In genomic region chr11:77634724-77635123, GRCh38 we compare ENCODE assay signal across 13 cellular contexts. TPM values are rescaled to one million over a fixed set of nuclear protein-coding genes. Genes with fewer than 3 reads are reported as not detected.
DNase-seq lines count a peak whose midpoint lies in the region; ATAC-seq, FAIRE-seq and TF ChIP-seq lines count a peak whose summit lies in the region.
"Had no signal": no experiment of that assay in that cellular context is flagged by ENCODE, and none has a peak within 500 bp of the region (broad histone marks: within the 10 kb centered on the region; RNA-seq: fewer than 3 reads in every experiment).

No MANE protein-coding gene starts in this region.

- H3K4me3 ChIP-seq in CD4-positive, alpha-beta memory T cell (ENCODE audit: low read length in 2 of 2), result no peak overlapping the region
- H3K4me3 ChIP-seq in Jurkat, Clone E6-1 (ENCODE audit: low read length), result peak overlapping the region; percentile 1; the same call in 1 of the 2 replicates
- H3K4me3 ChIP-seq: GM23248, testis had no signal

- no peak for ATAC-seq in activated CD8-positive, alpha-beta T cell treated with anti-CD3 and anti-CD28 coated beads for 36 hours
- no peak for ATAC-seq in natural killer cell treated with Interleukin-12 subunit alpha and Interleukin-12 subunit beta and Interleukin-15 and Interleukin-18, amount 100 ng/mL, for 72 hours
- no peak for ATAC-seq in GM21526 (IDR thresholded peaks at IDR 0.05; ENCODE audit: low FRiP score, unreplicated experiment)
- ATAC-seq in foreskin keratinocyte, result no peak
- ATAC-seq: heart left ventricle had no signal

- CTCF ChIA-PET in CD4-positive, alpha-beta memory T cell (lab: Charles Lee; ENCODE audit: partially characterized antibody), result interaction anchor here (0.6 kb wide), 1 partner anchor 34 kb away, joined by 3 read pairs; no protein-coding TSS in a partner anchor
- CTCF ChIA-PET in activated CD8-positive, alpha-beta T cell treated with anti-CD3 and anti-CD28 coated beads for 36 hours (lab: Charles Lee), result interaction anchor here (1.2 kb wide), 1 partner anchor 15 kb away, joined by 4 read pairs; no protein-coding TSS in a partner anchor

- peaks cover 10 to 28% of the 10 kb centered on the region in 2 donors for H3K36me3 Mint-ChIP-seq in CD4-positive, alpha-beta memory T cell
- peaks cover 42% of the 10 kb centered on the region for H3K36me3 Mint-ChIP-seq in activated CD8-positive, alpha-beta T cell treated with anti-CD3 and anti-CD28 coated beads for 36 hours (ENCODE audit: low read depth)
- H3K36me3 Mint-ChIP-seq in natural killer cell treated with Interleukin-12 subunit alpha and Interleukin-12 subunit beta and Interleukin-15 and Interleukin-18, amount 100 ng/mL, for 72 hours, result peaks cover 19% of the 10 kb centered on the region

- H3K36me3 ChIP-seq in CD4-positive, alpha-beta memory T cell (ENCODE audit: insufficient read depth, low read length), result no peaks in the 10 kb centered on the region

- TF ChIP-seq CTCF in activated CD8-positive, alpha-beta T cell treated with anti-CD3 and anti-CD28 coated beads for 36 hours (IDR thresholded peaks at IDR 0.05), result no peak
- no peak for TF ChIP-seq CTCF in foreskin keratinocyte (conservative IDR thresholded peaks at IDR 0.05)

- no peak for FAIRE-seq in GM12891 (lab: Jason Lieb, UNC)
- FAIRE-seq: bronchial epithelial cell, endometrium had no signal

- H3K4me1 ChIP-seq in CD4-positive, alpha-beta memory T cell (ENCODE audit: insufficient read depth, low read length), result peaks cover 52% of the 10 kb centered on the region
- H3K4me1 ChIP-seq in foreskin keratinocyte, result peaks cover 4% of the 10 kb centered on the region

- H3K27me3 Mint-ChIP-seq in CD4-positive, alpha-beta memory T cell, result no peaks in the 10 kb centered on the region
- no peaks in the 10 kb centered on the region for H3K27me3 Mint-ChIP-seq in activated CD8-positive, alpha-beta T cell treated with anti-CD3 and anti-CD28 coated beads for 36 hours
- no peaks in the 10 kb centered on the region for H3K27me3 Mint-ChIP-seq in natural killer cell treated with Interleukin-12 subunit alpha and Interleukin-12 subunit beta and Interleukin-15 and Interleukin-18, amount 100 ng/mL, for 72 hours

- TF ChIP-seq POLR2A in GM12891 (IDR thresholded peaks at IDR 0.05; ENCODE audit: low read depth, low read length), result no peak

- POLR2A ChIA-PET in CD4-positive, alpha-beta memory T cell (lab: Charles Lee; ENCODE audit: partially characterized antibody), result no interaction called here
- POLR2A ChIA-PET in activated CD8-positive, alpha-beta T cell treated with anti-CD3 and anti-CD28 coated beads for 36 hours (lab: Charles Lee), result interaction anchor here (1.0 kb wide), 1 partner anchor 22 kb away, joined by 3 read pairs; no protein-coding TSS in a partner anchor

- H3K9me3 Mint-ChIP-seq in CD4-positive, alpha-beta memory T cell, result no peaks in the 10 kb centered on the region
- H3K9me3 Mint-ChIP-seq in activated CD8-positive, alpha-beta T cell treated with anti-CD3 and anti-CD28 coated beads for 36 hours, result peaks cover 4% of the 10 kb centered on the region
- H3K9me3 Mint-ChIP-seq in natural killer cell treated with Interleukin-12 subunit alpha and Interleukin-12 subunit beta and Interleukin-15 and Interleukin-18, amount 100 ng/mL, for 72 hours, result no peaks in the 10 kb centered on the region

- intact Hi-C loops in CD4-positive, alpha-beta memory T cell (cut with micrococcal nuclease), result loop anchor here (10.0 kb wide), 1 partner anchor 360 kb away; the partner anchor contains the start of gene INTS4
- intact Hi-C loops in activated CD8-positive, alpha-beta T cell treated with anti-CD3 and anti-CD28 coated beads for 36 hours (cut with micrococcal nuclease), result no loop called here

- H3K27ac ChIP-seq in CD4-positive, alpha-beta memory T cell (ENCODE audit: low read depth, low read length), result no peak overlapping the region
- H3K27ac ChIP-seq in foreskin keratinocyte, result no peak overlapping the region
- H3K27ac ChIP-seq: GM23248 had no signal

- DNase-seq in CD4-positive, alpha-beta memory T cell, result no peak
- no peak for DNase-seq in Jurkat, Clone E6-1 (ENCODE audit: low read depth, low spot score)
- DNase-seq in activated CD8-positive, alpha-beta T cell treated with anti-CD3 and anti-CD28 coated beads for 36 hours, result no peak
- DNase-seq in natural killer cell treated with Interleukin-12 subunit alpha and Interleukin-12 subunit beta and Interleukin-15 and Interleukin-18, amount 100 ng/mL, for 72 hours (ENCODE audit: low spot score), result no peak
- DNase-seq in GM12891 (ENCODE audit: insufficient read length, low spot score) (no peak), foreskin keratinocyte (no peak)
- DNase-seq: GM23248, heart left ventricle, NCI-H345, testis had no signal

- H3K9me3 ChIP-seq in CD4-positive, alpha-beta memory T cell (ENCODE audit: control insufficient read depth in 1 of 2, low read length in 2 of 2), result no peaks in the 10 kb centered on the region
- H3K9me3 ChIP-seq: heart left ventricle, testis had no signal

- H3K27me3 ChIP-seq in CD4-positive, alpha-beta memory T cell (ENCODE audit: insufficient read depth, low read length), result no peaks in the 10 kb centered on the region
- H3K27me3 ChIP-seq in foreskin keratinocyte, result no peaks in the 10 kb centered on the region
- H3K27me3 ChIP-seq: heart left ventricle, testis had no signal

- H3K4me1 Mint-ChIP-seq in CD4-positive, alpha-beta memory T cell, result peaks cover 42 to 73% (median 56%) of the 10 kb centered on the region in 4 donors
- H3K4me1 Mint-ChIP-seq in activated CD8-positive, alpha-beta T cell treated with anti-CD3 and anti-CD28 coated beads for 36 hours (ENCODE audit: low read depth), result peaks cover 58% of the 10 kb centered on the region
- H3K4me1 Mint-ChIP-seq in natural killer cell treated with Interleukin-12 subunit alpha and Interleukin-12 subunit beta and Interleukin-15 and Interleukin-18, amount 100 ng/mL, for 72 hours (ENCODE audit: low read depth in 2 of 2), result peaks cover 35 to 44% of the 10 kb centered on the region in 2 donors

- H3K4me3 Mint-ChIP-seq in CD4-positive, alpha-beta memory T cell, result peak overlapping the region in 6 of 8 donors; percentile 17 to 76 (median 58)
- peak overlapping the region; percentile 83 for H3K4me3 Mint-ChIP-seq in activated CD8-positive, alpha-beta T cell treated with anti-CD3 and anti-CD28 coated beads for 36 hours
- H3K4me3 Mint-ChIP-seq in natural killer cell treated with Interleukin-12 subunit alpha and Interleukin-12 subunit beta and Interleukin-15 and Interleukin-18, amount 100 ng/mL, for 72 hours, result peak overlapping the region; percentile 98

- H3K27ac Mint-ChIP-seq in CD4-positive, alpha-beta memory T cell, result peak overlapping the region in 3 of 7 donors; percentile 7 to 82 (median 80)
- H3K27ac Mint-ChIP-seq in activated CD8-positive, alpha-beta T cell treated with anti-CD3 and anti-CD28 coated beads for 36 hours, result peak overlapping the region; percentile 72
- H3K27ac Mint-ChIP-seq in natural killer cell treated with Interleukin-12 subunit alpha and Interleukin-12 subunit beta and Interleukin-15 and Interleukin-18, amount 100 ng/mL, for 72 hours, result peak overlapping the region in 1 of 2 donors; percentile 58

TF ChIP-seq in GM12891, 5 proteins besides CTCF, POLR2A, EP300 and RAD21:
- no peak for TF ChIP-seq POLR2AphosphoS5 (IDR thresholded peaks at IDR 0.05; ENCODE audit: low read depth, low read length)
- TF ChIP-seq SPI1 (IDR thresholded peaks at IDR 0.05; ENCODE audit: low read depth, low read length), result no peak
- TF ChIP-seq TAF1 (IDR thresholded peaks at IDR 0.05; ENCODE audit: low read depth, low read length), result no peak
- no peak for TF ChIP-seq PAX5 (IDR thresholded peaks at IDR 0.05; ENCODE audit: insufficient read depth, low read length, severe bottlenecking)
- no peak for TF ChIP-seq POU2F2 (IDR thresholded peaks at IDR 0.05; ENCODE audit: low read depth, low read length)
TF ChIP-seq in GM12891: peak in this region for 0.

RNA-seq across cellular contexts. Expression of gene CLNS1A, which starts 2.9 kb away (rescaled TPM):
- total RNA-seq in CD4-positive, alpha-beta memory T cell, result 100 to 1,000 TPM; 116 to 118 TPM
- polyA plus RNA-seq in CD4-positive, alpha-beta memory T cell, result 100 to 1,000 TPM; 114 to 160 TPM
- polyA plus RNA-seq in Jurkat, Clone E6-1 (2012; ENCODE audit: insufficient read depth, insufficient read length), result 202 TPM
- total RNA-seq in activated CD8-positive, alpha-beta T cell treated with anti-CD3 and anti-CD28 coated beads for 36 hours, result 100 to 1,000 TPM; 186 to 189 TPM
- 100 to 1,000 TPM in 1 of 2 donors, 10 to 100 TPM in 1; 98.4 to 140 TPM for total RNA-seq in natural killer cell treated with Interleukin-12 subunit alpha and Interleukin-12 subunit beta and Interleukin-15 and Interleukin-18, amount 100 ng/mL, for 72 hours
- 139 TPM for polyA plus RNA-seq in GM12891 (2012; ENCODE audit: low read depth, missing spikeins)
- 147 and 151 TPM in 2 replicates for total RNA-seq in foreskin keratinocyte
- 136 and 158 TPM in 2 replicates for polyA plus RNA-seq in foreskin keratinocyte

RNA-seq across cellular contexts. Expression of gene AQP11, which starts 45.0 kb away (rescaled TPM):
- under 1 TPM; 0.35 to 0.67 TPM for total RNA-seq in CD4-positive, alpha-beta memory T cell
- 1 to 10 TPM in 1 of 2 donors, under 1 TPM in 1; 0.37 to 1.0 TPM for polyA plus RNA-seq in CD4-positive, alpha-beta memory T cell
- not detected for polyA plus RNA-seq in Jurkat, Clone E6-1 (2012; ENCODE audit: insufficient read depth, insufficient read length)
- total RNA-seq in activated CD8-positive, alpha-beta T cell treated with anti-CD3 and anti-CD28 coated beads for 36 hours, result under 1 TPM; 0.47 to 0.59 TPM
- total RNA-seq in natural killer cell treated with Interleukin-12 subunit alpha and Interleukin-12 subunit beta and Interleukin-15 and Interleukin-18, amount 100 ng/mL, for 72 hours, result under 1 TPM; 0.17 to 0.20 TPM
- polyA plus RNA-seq in GM12891 (2012; ENCODE audit: low read depth, missing spikeins), result 0.62 TPM
- total RNA-seq in foreskin keratinocyte, result 0.17 and 0.18 TPM in 2 replicates
- 0.11 and 0.13 TPM in 2 replicates for polyA plus RNA-seq in foreskin keratinocyte
